In genomic region chr22:25630446-25630845, GRCh38 we compare ENCODE assay signal across 30 cellular contexts.
DNase-seq lines count a peak whose midpoint lies in the region; ATAC-seq and TF ChIP-seq lines count a peak whose summit lies in the region.
"Had no signal": no experiment of that assay in that cellular context is flagged by ENCODE, and none has a peak within 500 bp of the region (broad histone marks: within the 10 kb centered on the region; RNA-seq: fewer than 3 reads in every experiment).

No MANE protein-coding gene starts in this region.

- H3K4me3 ChIP-seq in astrocyte of the cerebellum (ENCODE audit: low read depth, low read length): no peak overlapping the region
- no peak overlapping the region for H3K4me3 ChIP-seq in fibroblast of the aortic adventitia (ENCODE audit: low read depth, low read length)
- no peak overlapping the region for H3K4me3 ChIP-seq in skeletal muscle satellite cell (ENCODE audit: low read length)
- H3K4me3 ChIP-seq: BLaER1, cardiac muscle cell, coronary artery, GM23248, ovary, smooth muscle cell, thoracic aorta had no signal

- H3K9me3 ChIP-seq in skeletal muscle satellite cell (replicated peaks; ENCODE audit: low read length): no peaks in the 10 kb centered on the region
- H3K9me3 ChIP-seq: BLaER1, ovary, thoracic aorta had no signal

- DNase-seq in EL (peak; percentile 23), astrocyte of the cerebellum (ENCODE audit: low read depth) (peak; percentile 33), fibroblast of the aortic adventitia (ENCODE audit: low read depth) (peak; percentile 14), DMS79 (lab: John Stamatoyannopoulos, UW) (no peak)
- DNase-seq: activated CD4-positive, alpha-beta T cell treated with anti-CD3 and anti-CD28 coated beads for 36 hours; activated CD8-positive, alpha-beta memory T cell treated with anti-CD3 and anti-CD28 coated beads, Interleukin-2, amount 50 U/mL, for 48 hours; activated CD8-positive, alpha-beta T cell treated with anti-CD3 and anti-CD28 coated beads for 36 hours; activated naive CD4-positive, alpha-beta T cell treated with anti-CD3 and anti-CD28 coated beads for 36 hours; amniotic stem cell; DMS153; effector memory CD4-positive, alpha-beta T cell; foreskin keratinocyte; GM23248; HFFc6; left colon; NCI-H1092 treated with DMSO at 0.1 percent for 48 hours; NCI-H1930; NCI-H510A; ovary; retina; stimulated activated naive CD8-positive, alpha-beta T cell treated with anti-CD3 and anti-CD28 coated beads, Interleukin-15, Interleukin-2, amounts not matched to agents 100 U/mL and 50 U/mL, for 24 hours; SW 1271 had no signal

- TF ChIP-seq CTCF in astrocyte of the cerebellum (IDR thresholded peaks at IDR 0.05; ENCODE audit: low read depth, low read length, missing control alignments) (no peak), fibroblast of the aortic adventitia (IDR thresholded peaks at IDR 0.05; ENCODE audit: insufficient read depth, low read length) (no peak)

- H3K4me1 ChIP-seq in skeletal muscle satellite cell (ENCODE audit: control insufficient read depth, insufficient read depth, low read length): no peaks in the 10 kb centered on the region

- peak overlapping the region; percentile 42 for H3K4me2 ChIP-seq in skeletal muscle satellite cell (ENCODE audit: low read length)
- H3K4me2 ChIP-seq: BLaER1, smooth muscle cell had no signal

- no peaks in the 10 kb centered on the region for H3K36me3 ChIP-seq in skeletal muscle satellite cell (ENCODE audit: insufficient read depth, low read length)
- H3K36me3 ChIP-seq: BLaER1, cardiac muscle cell, ovary, thoracic aorta had no signal

- no peak for ATAC-seq in HG02610 (IDR thresholded peaks at IDR 0.05; ENCODE audit: unreplicated experiment)
- ATAC-seq in GM21619 (IDR thresholded peaks at IDR 0.05; ENCODE audit: unreplicated experiment): no peak
- ATAC-seq: activated CD4-positive, alpha-beta T cell treated with anti-CD3 and anti-CD28 coated beads for 36 hours; activated CD8-positive, alpha-beta T cell treated with anti-CD3 and anti-CD28 coated beads for 36 hours; foreskin keratinocyte; left colon; stimulated activated naive CD8-positive, alpha-beta T cell treated with anti-CD3 and anti-CD28 coated beads, Interleukin-15, Interleukin-2, amounts not matched to agents 100 U/mL and 50 U/mL, for 24 hours had no signal

- in situ Hi-C loops in astrocyte of the cerebellum (cut with HindIII; ENCODE audit: low sequenced_read_pairs): no loop called here

- H3K27me3 ChIP-seq in skeletal muscle satellite cell (ENCODE audit: control insufficient read depth, insufficient read depth, low read length): peaks cover 10% of the 10 kb centered on the region
- H3K27me3 ChIP-seq: BLaER1, cardiac muscle cell, foreskin keratinocyte, ovary had no signal

- no peak overlapping the region for H3K9ac ChIP-seq in skeletal muscle satellite cell (ENCODE audit: low read depth, low read length)
- H3K9ac ChIP-seq: BLaER1, GM23248 had no signal
